Comparison of ENCODE assay signal across 21 cellular contexts in the genomic region with DNA sequence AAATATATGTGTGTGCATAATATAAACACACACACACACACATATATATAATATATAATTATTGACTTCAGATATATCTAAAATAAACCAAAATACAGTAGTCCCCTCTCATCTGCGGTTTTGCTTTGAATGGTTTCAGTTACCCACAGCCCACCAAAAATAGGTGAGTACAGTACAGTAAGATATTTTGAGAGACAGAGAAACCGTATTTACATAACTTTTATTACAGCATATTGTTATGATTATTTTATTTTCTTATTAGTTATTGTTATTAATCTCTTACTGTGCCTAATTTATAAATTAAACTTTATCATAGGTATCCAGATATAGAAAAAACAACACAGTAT.
"Had no signal": no experiment of that assay in that cellular context is flagged by ENCODE, and none has a peak within 500 bp of the region (broad histone marks: within the 10 kb centered on the region; RNA-seq: fewer than 3 reads in every experiment).

No MANE protein-coding gene starts in this region.

- ATAC-seq: Panc1, PC-3 had no signal

- H3K9me2 ChIP-seq: SK-N-SH had no signal

- DNase-seq: KBM-7; NCI-H1092; NCI-H1417 treated with DMSO at 0.1 percent for 48 hours; NCI-H146; NCI-H1694 treated with DMSO at 0.1 percent for 48 hours; NCI-H1930; NCI-H2081; NCI-H2107; NCI-H226; NCI-H446; NCI-H510A; NCI-H524 treated with DMSO at 0.1 percent for 48 hours; NCI-H69; NCI-H774; NK-92 treated with Interleukin-12 subunit alpha and Interleukin-12 subunit beta, amount 100 ng/mL, for 24 hours; PC-3; SHP77; SK-N-SH; SW 1271 had no signal

- H3K9me3 ChIP-seq: SK-N-SH had no signal

- H3K9ac ChIP-seq: SK-N-SH had no signal

- H3K4me2 ChIP-seq: SK-N-SH had no signal

- H3K27ac ChIP-seq: RWPE1 had no signal
